ENCODE assay signal across 20 cellular contexts in genomic region chr20:32842688-32843524, GRCh38. TPM values are rescaled to one million over a fixed set of nuclear protein-coding genes. Genes with fewer than 3 reads are reported as not detected.
DNase-seq lines count a peak whose midpoint lies in the region; ATAC-seq and TF ChIP-seq lines count a peak whose summit lies in the region.
"Had no signal": no experiment of that assay in that cellular context is flagged by ENCODE, and none has a peak within 500 bp of the region (broad histone marks: within the 10 kb centered on the region; RNA-seq: fewer than 3 reads in every experiment).

No MANE protein-coding gene starts in this region.

- DNase-seq in CD14-positive monocyte (ENCODE audit: low spot score) (no peak), naive B cell (no peak), osteoblast (ENCODE audit: insufficient read length, low spot score, missing footprints) (no peak), HEK293T (ENCODE audit: extremely low spot score) (no peak)
- DNase-seq in CD4-positive, alpha-beta memory T cell: no peak
- DNase-seq: CD4-positive, alpha-beta T cell; DND-41; HFFc6; IMR-90; Karpas-422; MG63; NCI-H1092; NCI-H146; NCI-H2081; NCI-H510A treated with DMSO at 0.1 percent for 48 hours had no signal

- H3K27ac ChIP-seq in CD4-positive, alpha-beta memory T cell (ENCODE audit: low read depth, low read length): no peak overlapping the region
- H3K27ac ChIP-seq in osteoblast (ENCODE audit: low read depth, low read length): no peak overlapping the region
- H3K27ac ChIP-seq: SJSA1 had no signal

- no peak for TF ChIP-seq CTCF in CD14-positive monocyte (IDR thresholded peaks at IDR 0.05)
- no peak for TF ChIP-seq CTCF in osteoblast (IDR thresholded peaks at IDR 0.05; ENCODE audit: extremely low read depth, low read depth, low read length)

- CTCF ChIA-PET in CD4-positive, alpha-beta memory T cell (lab: Charles Lee; ENCODE audit: partially characterized antibody): interaction anchor here (0.6 to 1.2 kb wide), 4 partner anchors 9 to 253 kb away, joined by 3 to 4 read pairs (median 4); no protein-coding TSS in a partner anchor
- CTCF ChIA-PET in HEK293T (lab: Yijun Ruan, JAX): no interaction called here

- H3K36me3 ChIP-seq in CD4-positive, alpha-beta memory T cell (ENCODE audit: insufficient read depth, low read length): peaks cover 51% of the 10 kb centered on the region
- H3K36me3 ChIP-seq in osteoblast (ENCODE audit: insufficient read depth, low read length): peaks cover 61% of the 10 kb centered on the region

- H3K79me2 ChIP-seq in osteoblast (ENCODE audit: insufficient read depth, low read length): peaks cover 86% of the 10 kb centered on the region

- peak overlapping the region in 5 of 7 donors; percentile 37 to 79 (median 68) for H3K27ac Mint-ChIP-seq in CD14-positive monocyte
- peak overlapping the region in 5 of 7 donors; percentile 3 to 76 (median 66) for H3K27ac Mint-ChIP-seq in CD4-positive, alpha-beta memory T cell
- peak overlapping the region; percentile 54 for H3K27ac Mint-ChIP-seq in activated naive CD8-positive, alpha-beta T cell
- H3K27ac Mint-ChIP-seq in naive B cell: peak overlapping the region in 4 of 6 donors; percentile 14 to 74 (median 70)
- H3K27ac Mint-ChIP-seq: B cell; CD4-positive, alpha-beta T cell; HFFc6 had no signal

- peaks cover 3% of the 10 kb centered on the region for H3K4me1 ChIP-seq in CD4-positive, alpha-beta memory T cell (ENCODE audit: insufficient read depth, low read length)
- no peaks in the 10 kb centered on the region for H3K4me1 ChIP-seq in osteoblast (ENCODE audit: insufficient read depth, low read length)
- H3K4me1 ChIP-seq: SJSA1 had no signal

- H3K4me3 Mint-ChIP-seq in CD14-positive monocyte (no peak overlapping the region), naive B cell (no peak overlapping the region)
- no peak overlapping the region for H3K4me3 Mint-ChIP-seq in CD4-positive, alpha-beta memory T cell
- no peak overlapping the region for H3K4me3 Mint-ChIP-seq in activated naive CD8-positive, alpha-beta T cell
- H3K4me3 Mint-ChIP-seq: B cell; CD4-positive, alpha-beta T cell; HFFc6 had no signal

- no peak overlapping the region for H2AFZ ChIP-seq in osteoblast (ENCODE audit: low read length)

- H3K36me3 Mint-ChIP-seq in CD14-positive monocyte: peaks cover 80 to 96% of the 10 kb centered on the region in 2 donors
- peaks cover 45 to 82% of the 10 kb centered on the region in 2 donors for H3K36me3 Mint-ChIP-seq in CD4-positive, alpha-beta memory T cell
- H3K36me3 Mint-ChIP-seq in activated naive CD8-positive, alpha-beta T cell: peaks cover 9% of the 10 kb centered on the region
- peaks cover 32 to 44% of the 10 kb centered on the region in 2 donors for H3K36me3 Mint-ChIP-seq in naive B cell

- H3K9me3 Mint-ChIP-seq in CD14-positive monocyte (peaks cover 0 to 2% (median 0%) of the 10 kb centered on the region in 7 donors), naive B cell (no peaks in the 10 kb centered on the region)
- no peaks in the 10 kb centered on the region for H3K9me3 Mint-ChIP-seq in CD4-positive, alpha-beta memory T cell
- H3K9me3 Mint-ChIP-seq in activated naive CD8-positive, alpha-beta T cell (ENCODE audit: low read depth): no peaks in the 10 kb centered on the region
- H3K9me3 Mint-ChIP-seq: CD4-positive, alpha-beta T cell; HFFc6 had no signal

- intact Hi-C loops in CD14-positive monocyte (cut with micrococcal nuclease): no loop called here
- intact Hi-C loops in CD4-positive, alpha-beta memory T cell (cut with micrococcal nuclease): no loop called here

- ATAC-seq in naive B cell (ENCODE audit: low read depth in 2 of 2) (no peak), GM19395 (IDR thresholded peaks at IDR 0.05; ENCODE audit: unreplicated experiment) (no peak)
- ATAC-seq: GM12878 had no signal

- no peaks in the 10 kb centered on the region for H3K4me1 Mint-ChIP-seq in CD14-positive monocyte
- peaks cover 34 to 75% (median 49%) of the 10 kb centered on the region in 4 donors for H3K4me1 Mint-ChIP-seq in CD4-positive, alpha-beta memory T cell
- peaks cover 44% of the 10 kb centered on the region for H3K4me1 Mint-ChIP-seq in activated naive CD8-positive, alpha-beta T cell (ENCODE audit: low read depth)
- H3K4me1 Mint-ChIP-seq in naive B cell: peaks cover 9 to 28% (median 16%) of the 10 kb centered on the region in 3 donors

- H3K4me3 ChIP-seq in CD4-positive, alpha-beta memory T cell (ENCODE audit: low read length in 2 of 2): no peak overlapping the region
- H3K4me3 ChIP-seq in osteoblast (ENCODE audit: insufficient read depth, low read length): no peak overlapping the region
- H3K4me3 ChIP-seq: GM12878, MG63, SJSA1 had no signal

- no peaks in the 10 kb centered on the region for H3K27me3 Mint-ChIP-seq in CD14-positive monocyte (ENCODE audit: low read depth in 3 of 3)
- no peaks in the 10 kb centered on the region for H3K27me3 Mint-ChIP-seq in CD4-positive, alpha-beta memory T cell
- H3K27me3 Mint-ChIP-seq in activated naive CD8-positive, alpha-beta T cell: no peaks in the 10 kb centered on the region
- H3K27me3 Mint-ChIP-seq in naive B cell: no peaks in the 10 kb centered on the region
- H3K27me3 Mint-ChIP-seq: B cell; CD4-positive, alpha-beta T cell had no signal

- no peak overlapping the region for H3K4me2 ChIP-seq in osteoblast (ENCODE audit: insufficient read depth, low read length)

- H4K20me1 ChIP-seq in osteoblast (ENCODE audit: insufficient read depth, low read length): peaks cover 53% of the 10 kb centered on the region

- POLR2A ChIA-PET in CD4-positive, alpha-beta memory T cell (lab: Charles Lee; ENCODE audit: partially characterized antibody): no interaction called here
- POLR2A ChIA-PET in HEK293T (lab: Yijun Ruan, JAX): no interaction called here

- H3K27me3 ChIP-seq in CD4-positive, alpha-beta memory T cell (ENCODE audit: insufficient read depth, low read length): no peaks in the 10 kb centered on the region
- no peaks in the 10 kb centered on the region for H3K27me3 ChIP-seq in osteoblast (ENCODE audit: insufficient read depth, low read length)
- H3K27me3 ChIP-seq: MG63, SJSA1 had no signal

- no peaks in the 10 kb centered on the region for H3K9me3 ChIP-seq in CD4-positive, alpha-beta memory T cell (ENCODE audit: control insufficient read depth in 1 of 2, low read length in 2 of 2)
- H3K9me3 ChIP-seq in osteoblast (ENCODE audit: low read depth, low read length): no peaks in the 10 kb centered on the region
- H3K9me3 ChIP-seq: MG63, SJSA1 had no signal

TF ChIP-seq in HEK293T, 16 proteins besides CTCF, POLR2A, EP300 and RAD21:
- no peak for TF ChIP-seq CTBP1 (IDR thresholded peaks at IDR 0.05; ENCODE audit: borderline replicate concordance)
- no peak for TF ChIP-seq SP1 (IDR thresholded peaks at IDR 0.05)
- TF ChIP-seq TARDBP (IDR thresholded peaks at IDR 0.05): no peak
- TF ChIP-seq ELF4 (IDR thresholded peaks at IDR 0.05): no peak
- no peak for TF ChIP-seq L3MBTL2 (conservative IDR thresholded peaks at IDR 0.05)
- TF ChIP-seq ZNF384 (IDR thresholded peaks at IDR 0.05): no peak
- no peak for TF ChIP-seq FOXK2 (IDR thresholded peaks at IDR 0.05)
- TF ChIP-seq LEF1 (IDR thresholded peaks at IDR 0.05; ENCODE audit: borderline replicate concordance): no peak

RNA-seq across cellular contexts. Expression of gene EFCAB8, which starts 15.8 kb away (rescaled TPM):
- polyA plus RNA-seq in CD14-positive monocyte: not detected
- 1 to 10 TPM; 1.5 to 1.8 TPM for total RNA-seq in CD4-positive, alpha-beta memory T cell
- polyA plus RNA-seq in CD4-positive, alpha-beta memory T cell: not detected
- not detected for polyA plus RNA-seq in naive B cell (ENCODE audit: low read depth in 6 of 6)
- 1.4 TPM in 1 of 2 replicates, not detected in the other for total RNA-seq in osteoblast
- total RNA-seq: HFFc6, IMR-90 had no signal
- polyA plus RNA-seq: IMR-90 had no signal

RNA-seq across cellular contexts. Expression of gene MAPRE1, which starts 23.2 kb away (rescaled TPM):
- 100 to 1,000 TPM; 118 to 130 TPM for polyA plus RNA-seq in CD14-positive monocyte
- 10 to 100 TPM; 78.1 to 78.6 TPM for total RNA-seq in CD4-positive, alpha-beta memory T cell
- 100 to 1,000 TPM in 1 of 2 donors, 10 to 100 TPM in 1; 95.9 to 140 TPM for polyA plus RNA-seq in CD4-positive, alpha-beta memory T cell
- polyA plus RNA-seq in naive B cell (ENCODE audit: low read depth in 6 of 6): 10 to 100 TPM; 72.1 to 90.6 (median 85.3) TPM
- total RNA-seq in osteoblast: 74.8 and 80.3 TPM in 2 replicates
